ENCODE assay signal across 1 cellular context in genomic region chr7:102395958-102396709, GRCh38.
TF ChIP-seq lines count a peak whose summit lies in the region.

Gene PRKRIP1, plus strand, starts transcription at chr7:102396363. Its CDS starts 49 bp downstream, at chr7:102396412.

TF ChIP-seq in WTC11, 78 proteins besides CTCF, POLR2A, EP300 and RAD21 (continued from another document and continues in another):
- TF ChIP-seq, protein P1, sequence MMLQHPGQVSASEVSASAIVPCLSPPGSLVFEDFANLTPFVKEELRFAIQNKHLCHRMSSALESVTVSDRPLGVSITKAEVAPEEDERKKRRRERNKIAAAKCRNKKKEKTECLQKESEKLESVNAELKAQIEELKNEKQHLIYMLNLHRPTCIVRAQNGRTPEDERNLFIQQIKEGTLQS (CRISPR knock-in tag; conservative IDR thresholded peaks at IDR 0.05) = no peak
- no peak for TF ChIP-seq NR2C2 (CRISPR knock-in tag; IDR thresholded peaks at IDR 0.05)
- TF ChIP-seq ZMAT4 (CRISPR knock-in tag; IDR thresholded peaks at IDR 0.05) = peak; percentile 71
- no peak for TF ChIP-seq MXD4 (CRISPR knock-in tag; IDR thresholded peaks at IDR 0.05; ENCODE audit: borderline replicate concordance)
- TF ChIP-seq ZBTB21 (CRISPR knock-in tag; IDR thresholded peaks at IDR 0.05; ENCODE audit: borderline replicate concordance) = 0 out of 2 replicates have a peak, but pooled peaks have one; percentile 13
- TF ChIP-seq OVOL2 (CRISPR knock-in tag; IDR thresholded peaks at IDR 0.05; ENCODE audit: borderline replicate concordance) = no peak
- TF ChIP-seq ZNF232 (CRISPR knock-in tag; IDR thresholded peaks at IDR 0.05) = no peak; the same call in 1 of the 2 replicates
- TF ChIP-seq NFATC4 (CRISPR knock-in tag; IDR thresholded peaks at IDR 0.05) = 0 out of 2 replicates have a peak, but pooled peaks have one; percentile 45
- TF ChIP-seq, protein P2, sequence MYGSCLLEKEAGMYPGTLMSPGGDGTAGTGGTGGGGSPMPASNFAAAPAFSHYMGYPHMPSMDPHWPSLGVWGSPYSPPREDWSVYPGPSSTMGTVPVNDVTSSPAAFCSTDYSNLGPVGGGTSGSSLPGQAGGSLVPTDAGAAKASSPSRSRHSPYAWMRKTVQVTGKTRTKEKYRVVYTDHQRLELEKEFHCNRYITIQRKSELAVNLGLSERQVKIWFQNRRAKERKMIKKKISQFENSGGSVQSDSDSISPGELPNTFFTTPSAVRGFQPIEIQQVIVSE (CRISPR knock-in tag; IDR thresholded peaks at IDR 0.05; ENCODE audit: borderline replicate concordance) = peak; percentile 20; the same call in 1 of the 2 replicates
- TF ChIP-seq AFF4 (CRISPR knock-in tag; IDR thresholded peaks at IDR 0.05; ENCODE audit: borderline replicate concordance) = no peak
- no peak for TF ChIP-seq TP53 (CRISPR knock-in tag; IDR thresholded peaks at IDR 0.05)
- TF ChIP-seq NFE2L1 (CRISPR knock-in tag; IDR thresholded peaks at IDR 0.05) = no peak
- no peak; the same call in 1 of the 2 replicates for TF ChIP-seq ZNF671 (CRISPR knock-in tag; IDR thresholded peaks at IDR 0.05)
- no peak; the same call in 1 of the 2 replicates for TF ChIP-seq PRRX2 (CRISPR knock-in tag; IDR thresholded peaks at IDR 0.05)
- no peak for TF ChIP-seq ZNF532 (CRISPR knock-in tag; IDR thresholded peaks at IDR 0.05; ENCODE audit: borderline replicate concordance)
- TF ChIP-seq GTF2I (CRISPR knock-in tag; conservative IDR thresholded peaks at IDR 0.05) = no peak
- peak; percentile 29 for TF ChIP-seq EMX1 (CRISPR knock-in tag; IDR thresholded peaks at IDR 0.05)
- TF ChIP-seq, protein P3, sequence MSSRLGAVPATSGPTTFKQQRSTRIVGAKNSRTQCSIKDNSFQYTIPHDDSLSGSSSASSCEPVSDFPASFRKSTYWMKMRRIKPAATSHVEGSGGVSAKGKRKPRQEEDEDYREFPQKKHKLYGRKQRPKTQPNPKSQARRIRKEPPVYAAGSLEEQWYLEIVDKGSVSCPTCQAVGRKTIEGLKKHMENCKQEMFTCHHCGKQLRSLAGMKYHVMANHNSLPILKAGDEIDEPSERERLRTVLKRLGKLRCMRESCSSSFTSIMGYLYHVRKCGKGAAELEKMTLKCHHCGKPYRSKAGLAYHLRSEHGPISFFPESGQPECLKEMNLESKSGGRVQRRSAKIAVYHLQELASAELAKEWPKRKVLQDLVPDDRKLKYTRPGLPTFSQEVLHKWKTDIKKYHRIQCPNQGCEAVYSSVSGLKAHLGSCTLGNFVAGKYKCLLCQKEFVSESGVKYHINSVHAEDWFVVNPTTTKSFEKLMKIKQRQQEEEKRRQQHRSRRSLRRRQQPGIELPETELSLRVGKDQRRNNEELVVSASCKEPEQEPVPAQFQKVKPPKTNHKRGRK (CRISPR knock-in tag; IDR thresholded peaks at IDR 0.05; ENCODE audit: borderline replicate concordance) = no peak
- no peak for TF ChIP-seq TEAD4 (CRISPR knock-in tag; IDR thresholded peaks at IDR 0.05)
- no peak for TF ChIP-seq PREB (CRISPR knock-in tag; IDR thresholded peaks at IDR 0.05; ENCODE audit: borderline replicate concordance)
- 0 out of 2 replicates have a peak, but pooled peaks have one; percentile 60 for TF ChIP-seq ATF1 (CRISPR knock-in tag; IDR thresholded peaks at IDR 0.05)
- TF ChIP-seq, protein P4, sequence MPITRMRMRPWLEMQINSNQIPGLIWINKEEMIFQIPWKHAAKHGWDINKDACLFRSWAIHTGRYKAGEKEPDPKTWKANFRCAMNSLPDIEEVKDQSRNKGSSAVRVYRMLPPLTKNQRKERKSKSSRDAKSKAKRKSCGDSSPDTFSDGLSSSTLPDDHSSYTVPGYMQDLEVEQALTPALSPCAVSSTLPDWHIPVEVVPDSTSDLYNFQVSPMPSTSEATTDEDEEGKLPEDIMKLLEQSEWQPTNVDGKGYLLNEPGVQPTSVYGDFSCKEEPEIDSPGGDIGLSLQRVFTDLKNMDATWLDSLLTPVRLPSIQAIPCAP (CRISPR knock-in tag; IDR thresholded peaks at IDR 0.05) = no peak
- TF ChIP-seq ERG (CRISPR knock-in tag; IDR thresholded peaks at IDR 0.05) = 0 out of 2 replicates have a peak, but pooled peaks have one; percentile 22
- no peak for TF ChIP-seq MYBL2 (CRISPR knock-in tag; IDR thresholded peaks at IDR 0.05)
- peak; percentile 10; the same call in 1 of the 2 replicates for TF ChIP-seq HMGXB4 (CRISPR knock-in tag; IDR thresholded peaks at IDR 0.05)
- TF ChIP-seq RORB (CRISPR knock-in tag; IDR thresholded peaks at IDR 0.05) = no peak
- no peak for TF ChIP-seq ZBTB43 (CRISPR knock-in tag; IDR thresholded peaks at IDR 0.05)
- no peak for TF ChIP-seq USF1 (CRISPR knock-in tag; IDR thresholded peaks at IDR 0.05)
- TF ChIP-seq SMAD4 (CRISPR knock-in tag; IDR thresholded peaks at IDR 0.05) = no peak
- TF ChIP-seq KAT7 (CRISPR knock-in tag; IDR thresholded peaks at IDR 0.05; ENCODE audit: borderline replicate concordance) = 0 out of 2 replicates have a peak, but pooled peaks have one; percentile 19
- TF ChIP-seq CREB1 (CRISPR knock-in tag; IDR thresholded peaks at IDR 0.05) = peak; percentile 37
- TF ChIP-seq, protein P5, sequence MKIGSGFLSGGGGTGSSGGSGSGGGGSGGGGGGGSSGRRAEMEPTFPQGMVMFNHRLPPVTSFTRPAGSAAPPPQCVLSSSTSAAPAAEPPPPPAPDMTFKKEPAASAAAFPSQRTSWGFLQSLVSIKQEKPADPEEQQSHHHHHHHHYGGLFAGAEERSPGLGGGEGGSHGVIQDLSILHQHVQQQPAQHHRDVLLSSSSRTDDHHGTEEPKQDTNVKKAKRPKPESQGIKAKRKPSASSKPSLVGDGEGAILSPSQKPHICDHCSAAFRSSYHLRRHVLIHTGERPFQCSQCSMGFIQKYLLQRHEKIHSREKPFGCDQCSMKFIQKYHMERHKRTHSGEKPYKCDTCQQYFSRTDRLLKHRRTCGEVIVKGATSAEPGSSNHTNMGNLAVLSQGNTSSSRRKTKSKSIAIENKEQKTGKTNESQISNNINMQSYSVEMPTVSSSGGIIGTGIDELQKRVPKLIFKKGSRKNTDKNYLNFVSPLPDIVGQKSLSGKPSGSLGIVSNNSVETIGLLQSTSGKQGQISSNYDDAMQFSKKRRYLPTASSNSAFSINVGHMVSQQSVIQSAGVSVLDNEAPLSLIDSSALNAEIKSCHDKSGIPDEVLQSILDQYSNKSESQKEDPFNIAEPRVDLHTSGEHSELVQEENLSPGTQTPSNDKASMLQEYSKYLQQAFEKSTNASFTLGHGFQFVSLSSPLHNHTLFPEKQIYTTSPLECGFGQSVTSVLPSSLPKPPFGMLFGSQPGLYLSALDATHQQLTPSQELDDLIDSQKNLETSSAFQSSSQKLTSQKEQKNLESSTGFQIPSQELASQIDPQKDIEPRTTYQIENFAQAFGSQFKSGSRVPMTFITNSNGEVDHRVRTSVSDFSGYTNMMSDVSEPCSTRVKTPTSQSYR (CRISPR knock-in tag; IDR thresholded peaks at IDR 0.05) = no peak
- TF ChIP-seq, protein P6, sequence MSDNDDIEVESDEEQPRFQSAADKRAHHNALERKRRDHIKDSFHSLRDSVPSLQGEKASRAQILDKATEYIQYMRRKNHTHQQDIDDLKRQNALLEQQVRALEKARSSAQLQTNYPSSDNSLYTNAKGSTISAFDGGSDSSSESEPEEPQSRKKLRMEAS (CRISPR knock-in tag; IDR thresholded peaks at IDR 0.05) = peak; percentile 51
